ENCODE assay signal across 2 cellular contexts in genomic region chr22:36770116-36770945, GRCh38.
A peak's percentile ranks its signal among the peaks of the same experiment; 100 is the strongest.
TF ChIP-seq lines count a peak whose summit lies in the region.

No MANE protein-coding gene starts in this region.

TF ChIP-seq in WTC11, 78 proteins besides CTCF, POLR2A, EP300 and RAD21:
- TF ChIP-seq GABPB1 (CRISPR knock-in tag; IDR thresholded peaks at IDR 0.05) (no peak), GTF2I (CRISPR knock-in tag; conservative IDR thresholded peaks at IDR 0.05) (no peak), FOXK1 (CRISPR knock-in tag; IDR thresholded peaks at IDR 0.05) (no peak), E2F1 (CRISPR knock-in tag; IDR thresholded peaks at IDR 0.05) (no peak), E2F5 (CRISPR knock-in tag; IDR thresholded peaks at IDR 0.05) (no peak), MXD4 (CRISPR knock-in tag; IDR thresholded peaks at IDR 0.05; ENCODE audit: borderline replicate concordance) (no peak), NFYB (CRISPR knock-in tag; conservative IDR thresholded peaks at IDR 0.05; ENCODE audit: low read depth) (no peak), TCF7 (CRISPR knock-in tag; IDR thresholded peaks at IDR 0.05; ENCODE audit: low read depth) (no peak), JAZF1 (CRISPR knock-in tag; IDR thresholded peaks at IDR 0.05) (no peak), ZNF317 (CRISPR knock-in tag; IDR thresholded peaks at IDR 0.05; ENCODE audit: borderline replicate concordance, low read depth) (no peak), RELA (CRISPR knock-in tag; IDR thresholded peaks at IDR 0.05; ENCODE audit: borderline replicate concordance) (no peak), E2F4 (CRISPR knock-in tag; IDR thresholded peaks at IDR 0.05; ENCODE audit: borderline replicate concordance, low read depth) (no peak)

TF ChIP-seq in HepG2, 621 proteins besides CTCF, POLR2A, EP300 and RAD21:
- TF ChIP-seq ZNF451 (CRISPR knock-in tag; IDR thresholded peaks at IDR 0.05) (no peak), ZNF776 (CRISPR knock-in tag; IDR thresholded peaks at IDR 0.05) (no peak), CREB1 (IDR thresholded peaks at IDR 0.05) (0 out of 2 replicates have a peak, but pooled peaks have one; percentile 39), CREB1 (CRISPR knock-in tag; IDR thresholded peaks at IDR 0.05) (no peak), ZNF143 (CRISPR knock-in tag; IDR thresholded peaks at IDR 0.05) (no peak), GFI1 (CRISPR knock-in tag; IDR thresholded peaks at IDR 0.05; ENCODE audit: borderline replicate concordance) (no peak), SIN3A (IDR thresholded peaks at IDR 0.05; ENCODE audit: borderline replicate concordance, low read depth, low read length) (no peak)
